Comparison of ENCODE assay signal across 20 cellular contexts in genomic region chr9:90864779-90865178, GRCh38.
DNase-seq lines count a peak whose midpoint lies in the region; ATAC-seq and TF ChIP-seq lines count a peak whose summit lies in the region.
"Had no signal": no experiment of that assay in that cellular context is flagged by ENCODE, and none has a peak within 500 bp of the region (broad histone marks: within the 10 kb centered on the region; RNA-seq: fewer than 3 reads in every experiment).

No MANE protein-coding gene starts in this region.

- H3K9me3 Mint-ChIP-seq in neural crest cell: no peaks in the 10 kb centered on the region

- H3K27ac ChIP-seq in BLaER1 treated with 17β-estradiol and CSF1 and Interleukin-3, amounts not matched to agents 10 nM and 100 nM: no peak overlapping the region
- H3K27ac ChIP-seq: A549, PC-9, SJCRH30 had no signal

- TF ChIP-seq CTCF in neural crest cell (conservative IDR thresholded peaks at IDR 0.05): no peak

- H3K4me1 Mint-ChIP-seq in neural crest cell: peaks cover 4% of the 10 kb centered on the region

- peaks cover 29 to 73% (median 36%) of the 10 kb centered on the region in 10 experiments for H3K4me1 ChIP-seq in BLaER1 treated with 17β-estradiol and CSF1 and Interleukin-3, amounts not matched to agents 10 nM and 100 nM
- no peaks in the 10 kb centered on the region for H3K4me1 ChIP-seq in HAP-1
- H3K4me1 ChIP-seq: A549, SJCRH30 had no signal

- peak; percentile 42 for DNase-seq in KBM-7
- DNase-seq in activated CD8-positive, alpha-beta memory T cell treated with anti-CD3 and anti-CD28 coated beads, Interleukin-2, amount 50 U/mL, for 48 hours: peak; percentile 18
- no peak for DNase-seq in neural crest cell (ENCODE audit: low read depth, low spot score)
- no peak for DNase-seq in HAP-1 (ENCODE audit: low spot score in 2 of 2)
- no peak for DNase-seq in NCI-H524 treated with DMSO at 0.1 percent for 48 hours (lab: John Stamatoyannopoulos, UW)
- no peak for DNase-seq in activated gamma-delta T cell (lab: John Stamatoyannopoulos, UW)
- DNase-seq: C1 segment of cervical spinal cord, COR-L47, MV-4-11, NCI-H1417, NCI-H187, NCI-H2107, NCI-H226, NCI-H524, PC-9, SJCRH30 had no signal

- H3K27me3 ChIP-seq in BLaER1 treated with 17β-estradiol and CSF1 and Interleukin-3, amounts not matched to agents 10 nM and 100 nM: no peaks in the 10 kb centered on the region
- peaks cover 6% of the 10 kb centered on the region; the same call in 1 of the 2 replicates for H3K27me3 ChIP-seq in HAP-1 (ENCODE audit: low read depth)
- H3K27me3 ChIP-seq: SJCRH30 had no signal

- in situ Hi-C loops in KBM-7 (cut with MboI; ENCODE audit: low pct_unique_long_range_greater_than_20kb, low sequenced_read_pairs) (loop anchor here (25.0 kb wide), 2 partner anchors 652 to 1277 kb away; no protein-coding TSS in a partner anchor), HAP-1 (cut with MboI; ENCODE audit: low sequenced_read_pairs) (no loop called here)

- ATAC-seq in HG02840 (IDR thresholded peaks at IDR 0.05; ENCODE audit: low FRiP score, unreplicated experiment): no peak
- ATAC-seq: A549, K562 had no signal

- H3K36me3 ChIP-seq in BLaER1 treated with 17β-estradiol and CSF1 and Interleukin-3, amounts not matched to agents 10 nM and 100 nM: peaks cover 79 to 95% (median 85%) of the 10 kb centered on the region in 11 experiments
- no peaks in the 10 kb centered on the region for H3K36me3 ChIP-seq in HAP-1 (replicated peaks)
- H3K36me3 ChIP-seq: SJCRH30 had no signal

- H4K20me1 ChIP-seq in BLaER1 treated with 17β-estradiol and CSF1 and Interleukin-3, amounts not matched to agents 10 nM and 100 nM: peaks cover 0 to 97% (median 0%) of the 10 kb centered on the region in 11 experiments; a peak in 10 of 22 replicates

- H3K4me3 ChIP-seq in BLaER1 treated with 17β-estradiol and CSF1 and Interleukin-3, amounts not matched to agents 10 nM and 100 nM: no peak overlapping the region
- H3K4me3 ChIP-seq in HAP-1: no peak overlapping the region
- H3K4me3 ChIP-seq: A549, K562, PC-9, SJCRH30 had no signal

- peak overlapping the region in 1 of 11 experiments; percentile 10; a peak in 2 of 22 replicates for H3K9ac ChIP-seq in BLaER1 treated with 17β-estradiol and CSF1 and Interleukin-3, amounts not matched to agents 10 nM and 100 nM

- H3K27ac Mint-ChIP-seq in neural crest cell (ENCODE audit: unreplicated experiment): peak overlapping the region; percentile 31

- H3K27me3 Mint-ChIP-seq in neural crest cell (ENCODE audit: low read depth): no peaks in the 10 kb centered on the region

- H3K4me3 Mint-ChIP-seq in neural crest cell: no peak overlapping the region

- no peaks in the 10 kb centered on the region for H3K9me3 ChIP-seq in BLaER1 treated with 17β-estradiol and CSF1 and Interleukin-3, amounts not matched to agents 10 nM and 100 nM (replicated peaks in 1 of 11)
- H3K9me3 ChIP-seq in HAP-1: no peaks in the 10 kb centered on the region
- H3K9me3 ChIP-seq: A549, SJCRH30 had no signal

- H3K4me2 ChIP-seq in BLaER1 treated with 17β-estradiol and CSF1 and Interleukin-3, amounts not matched to agents 10 nM and 100 nM: peak overlapping the region in 10 of 11 experiments; percentile 7 to 53 (median 32); a peak in 17 of 22 replicates
- H3K4me2 ChIP-seq: A549, PC-9 had no signal

- no peaks in the 10 kb centered on the region for H3K36me3 Mint-ChIP-seq in neural crest cell (ENCODE audit: low read depth)

Comparison
In these comparisons a context has a peak if more than half of its experiments do, and no peak if none do; other contexts are left out.
1. DNase-seq: peak in KBM-7 (single experiment) and activated CD8-positive, alpha-beta memory T cell treated with anti-CD3 and anti-CD28 coated beads, Interleukin-2, amount 50 U/mL, for 48 hours (single experiment); none in neural crest cell (single experiment), HAP-1 (0 of 2), NCI-H524 treated with DMSO at 0.1 percent for 48 hours (single experiment) and activated gamma-delta T cell (single experiment).